In genomic region chr5:180810210-180811011, GRCh38 we compare ENCODE assay signal across 1 cellular context.
A peak's percentile ranks its signal among the peaks of the same experiment; 100 is the strongest.
TF ChIP-seq lines count a peak whose summit lies in the region.

No MANE protein-coding gene starts in this region.

TF ChIP-seq in HepG2, 621 proteins besides CTCF, POLR2A, EP300 and RAD21 (continued from another document and continues in another):
- TF ChIP-seq GABPB1 (CRISPR knock-in tag; IDR thresholded peaks at IDR 0.05), result peak; percentile 92
- no peak for TF ChIP-seq GTF2F1 (IDR thresholded peaks at IDR 0.05; ENCODE audit: low read length)
- 0 out of 2 replicates have a peak, but pooled peaks have one; percentile 57 for TF ChIP-seq ZNF619 (CRISPR knock-in tag; IDR thresholded peaks at IDR 0.05)
- no peak; the same call in 1 of the 2 replicates for TF ChIP-seq ZNF451 (CRISPR knock-in tag; IDR thresholded peaks at IDR 0.05)
- no peak for TF ChIP-seq NFE2L2 (IDR thresholded peaks at IDR 0.05; ENCODE audit: low read length)
- no peak for TF ChIP-seq ZNF766 (CRISPR knock-in tag; IDR thresholded peaks at IDR 0.05; ENCODE audit: borderline replicate concordance)
- TF ChIP-seq PHF20 (CRISPR knock-in tag; IDR thresholded peaks at IDR 0.05), result peak; percentile 83
- TF ChIP-seq, protein P1, sequence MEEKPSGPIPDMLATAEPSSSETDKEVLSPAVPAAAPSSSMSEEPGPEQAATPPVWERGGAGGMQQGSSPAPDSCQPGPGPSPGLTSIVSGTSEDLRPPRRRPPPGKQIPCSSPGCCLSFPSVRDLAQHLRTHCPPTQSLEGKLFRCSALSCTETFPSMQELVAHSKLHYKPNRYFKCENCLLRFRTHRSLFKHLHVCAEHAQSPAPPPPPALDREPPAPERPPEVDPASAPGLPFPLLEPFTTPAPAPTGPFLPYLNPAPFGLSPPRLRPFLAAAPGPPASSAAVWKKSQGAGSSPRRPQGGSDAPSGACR (CRISPR knock-in tag; IDR thresholded peaks at IDR 0.05), result peak; percentile 56; the same call in 1 of the 2 replicates
- no peak for TF ChIP-seq ZMYM2 (CRISPR knock-in tag; IDR thresholded peaks at IDR 0.05)
- TF ChIP-seq ZNF75D (CRISPR knock-in tag; IDR thresholded peaks at IDR 0.05; ENCODE audit: borderline replicate concordance), result 0 out of 2 replicates have a peak, but pooled peaks have one; percentile 54
- TF ChIP-seq, protein P2, sequence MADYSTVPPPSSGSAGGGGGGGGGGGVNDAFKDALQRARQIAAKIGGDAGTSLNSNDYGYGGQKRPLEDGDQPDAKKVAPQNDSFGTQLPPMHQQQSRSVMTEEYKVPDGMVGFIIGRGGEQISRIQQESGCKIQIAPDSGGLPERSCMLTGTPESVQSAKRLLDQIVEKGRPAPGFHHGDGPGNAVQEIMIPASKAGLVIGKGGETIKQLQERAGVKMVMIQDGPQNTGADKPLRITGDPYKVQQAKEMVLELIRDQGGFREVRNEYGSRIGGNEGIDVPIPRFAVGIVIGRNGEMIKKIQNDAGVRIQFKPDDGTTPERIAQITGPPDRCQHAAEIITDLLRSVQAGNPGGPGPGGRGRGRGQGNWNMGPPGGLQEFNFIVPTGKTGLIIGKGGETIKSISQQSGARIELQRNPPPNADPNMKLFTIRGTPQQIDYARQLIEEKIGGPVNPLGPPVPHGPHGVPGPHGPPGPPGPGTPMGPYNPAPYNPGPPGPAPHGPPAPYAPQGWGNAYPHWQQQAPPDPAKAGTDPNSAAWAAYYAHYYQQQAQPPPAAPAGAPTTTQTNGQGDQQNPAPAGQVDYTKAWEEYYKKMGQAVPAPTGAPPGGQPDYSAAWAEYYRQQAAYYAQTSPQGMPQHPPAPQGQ (CRISPR knock-in tag; IDR thresholded peaks at IDR 0.05; ENCODE audit: borderline replicate concordance), result 0 out of 2 replicates have a peak, but pooled peaks have one; percentile 21
- no peak for TF ChIP-seq PLRG1 (conservative IDR thresholded peaks at IDR 0.05)
- TF ChIP-seq ZNF335 (CRISPR knock-in tag; IDR thresholded peaks at IDR 0.05), result peak; percentile 75; the same call in 1 of the 2 replicates
- 0 out of 2 replicates have a peak, but pooled peaks have one; percentile 19 for TF ChIP-seq GATA4 (IDR thresholded peaks at IDR 0.05; ENCODE audit: borderline replicate concordance, low read depth)
- no peak for TF ChIP-seq ZNF883 (CRISPR knock-in tag; IDR thresholded peaks at IDR 0.05; ENCODE audit: not compliant biosample characterization)
- TF ChIP-seq SNAPC5 (CRISPR knock-in tag; IDR thresholded peaks at IDR 0.05; ENCODE audit: borderline replicate concordance), result peak; percentile 50; the same call in 1 of the 2 replicates
- no peak for TF ChIP-seq SOX13 (IDR thresholded peaks at IDR 0.05)
- TF ChIP-seq SOX13 (CRISPR knock-in tag; conservative IDR thresholded peaks at IDR 0.05 in 1 of 2, IDR thresholded peaks at IDR 0.05 in 1 of 2), result no peak
- TF ChIP-seq ZNF317 (CRISPR knock-in tag; IDR thresholded peaks at IDR 0.05), result no peak; the same call in 1 of the 2 replicates
- peak; percentile 68; the same call in 1 of the 2 replicates for TF ChIP-seq GLI4 (CRISPR knock-in tag; IDR thresholded peaks at IDR 0.05; ENCODE audit: borderline replicate concordance)
- TF ChIP-seq SRF (IDR thresholded peaks at IDR 0.05; ENCODE audit: low read depth, low read length), result no peak
- TF ChIP-seq ZNF160 (CRISPR knock-in tag; IDR thresholded peaks at IDR 0.05), result no peak; the same call in 1 of the 2 replicates
- TF ChIP-seq ZNF207 (IDR thresholded peaks at IDR 0.05; ENCODE audit: borderline replicate concordance), result no peak
- TF ChIP-seq TARDBP (CRISPR knock-in tag; IDR thresholded peaks at IDR 0.05), result peak; percentile 79
- TF ChIP-seq, protein P3, sequence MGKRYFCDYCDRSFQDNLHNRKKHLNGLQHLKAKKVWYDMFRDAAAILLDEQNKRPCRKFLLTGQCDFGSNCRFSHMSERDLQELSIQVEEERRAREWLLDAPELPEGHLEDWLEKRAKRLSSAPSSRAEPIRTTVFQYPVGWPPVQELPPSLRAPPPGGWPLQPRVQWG (CRISPR knock-in tag; IDR thresholded peaks at IDR 0.05; ENCODE audit: borderline replicate concordance, low read depth), result no peak
- no peak for TF ChIP-seq ZNF136 (CRISPR knock-in tag; IDR thresholded peaks at IDR 0.05; ENCODE audit: low read depth)
- peak; percentile 95 for TF ChIP-seq RBM39 (IDR thresholded peaks at IDR 0.05; ENCODE audit: low read depth, low read length, poor library complexity, severe bottlenecking)
- TF ChIP-seq JARID2 (CRISPR knock-in tag; IDR thresholded peaks at IDR 0.05; ENCODE audit: insufficient replicate concordance), result peak; percentile 47
- TF ChIP-seq KLF16 (CRISPR knock-in tag; IDR thresholded peaks at IDR 0.05), result peak in 1 of 2 experiments; percentile 76; a peak in 1 of 4 replicates
- TF ChIP-seq HDAC1 (CRISPR knock-in tag; IDR thresholded peaks at IDR 0.05), result peak; percentile 95
- peak; percentile 91 for TF ChIP-seq AGO2 (optimal IDR thresholded peaks at IDR 0.05; ENCODE audit: low read depth, low read length)
- no peak for TF ChIP-seq ZNF234 (CRISPR knock-in tag; conservative IDR thresholded peaks at IDR 0.05)
- TF ChIP-seq THAP11 (CRISPR knock-in tag; IDR thresholded peaks at IDR 0.05), result peak; percentile 83
- no peak for TF ChIP-seq ZNF672 (CRISPR knock-in tag; IDR thresholded peaks at IDR 0.05)
- TF ChIP-seq HOXA3 (CRISPR knock-in tag; IDR thresholded peaks at IDR 0.05), result peak; percentile 36; the same call in 1 of the 2 replicates
- TF ChIP-seq PAWR (CRISPR knock-in tag; IDR thresholded peaks at IDR 0.05; ENCODE audit: borderline replicate concordance), result no peak
- TF ChIP-seq, protein P4, sequence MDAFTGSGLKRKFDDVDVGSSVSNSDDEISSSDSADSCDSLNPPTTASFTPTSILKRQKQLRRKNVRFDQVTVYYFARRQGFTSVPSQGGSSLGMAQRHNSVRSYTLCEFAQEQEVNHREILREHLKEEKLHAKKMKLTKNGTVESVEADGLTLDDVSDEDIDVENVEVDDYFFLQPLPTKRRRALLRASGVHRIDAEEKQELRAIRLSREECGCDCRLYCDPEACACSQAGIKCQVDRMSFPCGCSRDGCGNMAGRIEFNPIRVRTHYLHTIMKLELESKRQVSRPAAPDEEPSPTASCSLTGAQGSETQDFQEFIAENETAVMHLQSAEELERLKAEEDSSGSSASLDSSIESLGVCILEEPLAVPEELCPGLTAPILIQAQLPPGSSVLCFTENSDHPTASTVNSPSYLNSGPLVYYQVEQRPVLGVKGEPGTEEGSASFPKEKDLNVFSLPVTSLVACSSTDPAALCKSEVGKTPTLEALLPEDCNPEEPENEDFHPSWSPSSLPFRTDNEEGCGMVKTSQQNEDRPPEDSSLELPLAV (CRISPR knock-in tag; conservative IDR thresholded peaks at IDR 0.05; ENCODE audit: low read depth), result no peak
- TF ChIP-seq ZNF607 (CRISPR knock-in tag; IDR thresholded peaks at IDR 0.05; ENCODE audit: borderline replicate concordance), result peak; percentile 82; the same call in 1 of the 2 replicates
- no peak for TF ChIP-seq TFAP4 (IDR thresholded peaks at IDR 0.05; ENCODE audit: borderline replicate concordance, low read depth)
- TF ChIP-seq, protein P5, sequence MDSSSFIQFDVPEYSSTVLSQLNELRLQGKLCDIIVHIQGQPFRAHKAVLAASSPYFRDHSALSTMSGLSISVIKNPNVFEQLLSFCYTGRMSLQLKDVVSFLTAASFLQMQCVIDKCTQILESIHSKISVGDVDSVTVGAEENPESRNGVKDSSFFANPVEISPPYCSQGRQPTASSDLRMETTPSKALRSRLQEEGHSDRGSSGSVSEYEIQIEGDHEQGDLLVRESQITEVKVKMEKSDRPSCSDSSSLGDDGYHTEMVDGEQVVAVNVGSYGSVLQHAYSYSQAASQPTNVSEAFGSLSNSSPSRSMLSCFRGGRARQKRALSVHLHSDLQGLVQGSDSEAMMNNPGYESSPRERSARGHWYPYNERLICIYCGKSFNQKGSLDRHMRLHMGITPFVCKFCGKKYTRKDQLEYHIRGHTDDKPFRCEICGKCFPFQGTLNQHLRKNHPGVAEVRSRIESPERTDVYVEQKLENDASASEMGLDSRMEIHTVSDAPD (CRISPR knock-in tag; IDR thresholded peaks at IDR 0.05), result no peak
- peak; percentile 95; the same call in 1 of the 2 replicates for TF ChIP-seq ZNF383 (CRISPR knock-in tag; IDR thresholded peaks at IDR 0.05; ENCODE audit: borderline replicate concordance)
- TF ChIP-seq MTF2 (CRISPR knock-in tag; IDR thresholded peaks at IDR 0.05; ENCODE audit: borderline replicate concordance), result no peak; the same call in 1 of the 2 replicates
- TF ChIP-seq ZNF704 (CRISPR knock-in tag; IDR thresholded peaks at IDR 0.05; ENCODE audit: borderline replicate concordance), result peak; percentile 63; the same call in 1 of the 2 replicates
- peak; percentile 88 for TF ChIP-seq ARNTL (CRISPR knock-in tag; IDR thresholded peaks at IDR 0.05)
- TF ChIP-seq MATR3 (CRISPR knock-in tag; IDR thresholded peaks at IDR 0.05), result no peak
- TF ChIP-seq ZNF558 (CRISPR knock-in tag; IDR thresholded peaks at IDR 0.05; ENCODE audit: borderline replicate concordance), result peak; percentile 86; the same call in 1 of the 2 replicates
- no peak for TF ChIP-seq NFYB (CRISPR knock-in tag; IDR thresholded peaks at IDR 0.05)
- TF ChIP-seq MIER3 (CRISPR knock-in tag; IDR thresholded peaks at IDR 0.05; ENCODE audit: borderline replicate concordance), result 0 out of 2 replicates have a peak, but pooled peaks have one; percentile 21
- 0 out of 2 replicates have a peak, but pooled peaks have one; percentile 28 for TF ChIP-seq ZNF530 (CRISPR knock-in tag; IDR thresholded peaks at IDR 0.05; ENCODE audit: low read depth)
- TF ChIP-seq ZFP41 (CRISPR knock-in tag; IDR thresholded peaks at IDR 0.05; ENCODE audit: borderline replicate concordance), result no peak
- TF ChIP-seq NR2F1 (CRISPR knock-in tag; IDR thresholded peaks at IDR 0.05), result peak; percentile 53 to 59
- 0 out of 2 replicates have a peak, but pooled peaks have one; percentile 41 for TF ChIP-seq ZNF263 (CRISPR knock-in tag; IDR thresholded peaks at IDR 0.05)
- no peak for TF ChIP-seq EHMT2 (IDR thresholded peaks at IDR 0.05; ENCODE audit: borderline replicate concordance, low read depth, low read length)
- peak; percentile 67; the same call in 1 of the 2 replicates for TF ChIP-seq ZMAT3 (CRISPR knock-in tag; conservative IDR thresholded peaks at IDR 0.05)
- TF ChIP-seq ZNF430 (CRISPR knock-in tag; IDR thresholded peaks at IDR 0.05), result no peak; the same call in 1 of the 2 replicates
- peak; percentile 75 for TF ChIP-seq PAX8 (CRISPR knock-in tag; IDR thresholded peaks at IDR 0.05; ENCODE audit: borderline replicate concordance)
- TF ChIP-seq THAP7 (CRISPR knock-in tag; IDR thresholded peaks at IDR 0.05), result peak; percentile 82
- TF ChIP-seq AGO1 (IDR thresholded peaks at IDR 0.05; ENCODE audit: low read depth, low read length, poor library complexity, severe bottlenecking), result peak; percentile 83
- TF ChIP-seq MAZ (IDR thresholded peaks at IDR 0.05; ENCODE audit: borderline replicate concordance, low read depth, low read length), result peak; percentile 85
- TF ChIP-seq MAZ (CRISPR knock-in tag; IDR thresholded peaks at IDR 0.05; ENCODE audit: low read depth), result peak; percentile 71
- no peak for TF ChIP-seq ZSCAN21 (CRISPR knock-in tag; IDR thresholded peaks at IDR 0.05; ENCODE audit: borderline replicate concordance)
- TF ChIP-seq FOXO1 (CRISPR knock-in tag; IDR thresholded peaks at IDR 0.05), result no peak; the same call in none of the 2 replicates
- peak; percentile 83 for TF ChIP-seq HNRNPLL (IDR thresholded peaks at IDR 0.05; ENCODE audit: low read depth, low read length, poor library complexity, severe bottlenecking)
- peak; percentile 90 for TF ChIP-seq POLR2G (IDR thresholded peaks at IDR 0.05; ENCODE audit: low read depth, low read length)
- 0 out of 2 replicates have a peak, but pooled peaks have one; percentile 24 for TF ChIP-seq TBX3 (IDR thresholded peaks at IDR 0.05; ENCODE audit: borderline replicate concordance)
- TF ChIP-seq ZNF747 (CRISPR knock-in tag; IDR thresholded peaks at IDR 0.05; ENCODE audit: borderline replicate concordance), result 0 out of 2 replicates have a peak, but pooled peaks have one; percentile 48
- TF ChIP-seq HNRNPUL1 (IDR thresholded peaks at IDR 0.05; ENCODE audit: low read depth, low read length), result no peak; the same call in 1 of the 2 replicates
- TF ChIP-seq, protein P6, sequence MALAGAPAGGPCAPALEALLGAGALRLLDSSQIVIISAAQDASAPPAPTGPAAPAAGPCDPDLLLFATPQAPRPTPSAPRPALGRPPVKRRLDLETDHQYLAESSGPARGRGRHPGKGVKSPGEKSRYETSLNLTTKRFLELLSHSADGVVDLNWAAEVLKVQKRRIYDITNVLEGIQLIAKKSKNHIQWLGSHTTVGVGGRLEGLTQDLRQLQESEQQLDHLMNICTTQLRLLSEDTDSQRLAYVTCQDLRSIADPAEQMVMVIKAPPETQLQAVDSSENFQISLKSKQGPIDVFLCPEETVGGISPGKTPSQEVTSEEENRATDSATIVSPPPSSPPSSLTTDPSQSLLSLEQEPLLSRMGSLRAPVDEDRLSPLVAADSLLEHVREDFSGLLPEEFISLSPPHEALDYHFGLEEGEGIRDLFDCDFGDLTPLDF (CRISPR knock-in tag; IDR thresholded peaks at IDR 0.05), result peak; percentile 78
- no peak for TF ChIP-seq SIX4 (CRISPR knock-in tag; IDR thresholded peaks at IDR 0.05)
- TF ChIP-seq FOXM1 (CRISPR knock-in tag; IDR thresholded peaks at IDR 0.05), result no peak
- no peak for TF ChIP-seq SMYD3 (CRISPR knock-in tag; IDR thresholded peaks at IDR 0.05)
- TF ChIP-seq ZFP90 (CRISPR knock-in tag; IDR thresholded peaks at IDR 0.05; ENCODE audit: borderline replicate concordance), result 0 out of 2 replicates have a peak, but pooled peaks have one; percentile 7
- TF ChIP-seq ATM (IDR thresholded peaks at IDR 0.05; ENCODE audit: borderline replicate concordance), result no peak
